ENCODE assay signal across 14 cellular contexts in genomic region chr3:185912512-185912911, GRCh38. TPM values are rescaled to one million over a fixed set of nuclear protein-coding genes. Genes with fewer than 3 reads are reported as not detected.
A peak's percentile ranks its signal among the peaks of the same experiment; 100 is the strongest.
DNase-seq lines count a peak whose midpoint lies in the region; ATAC-seq and TF ChIP-seq lines count a peak whose summit lies in the region.
"Had no signal": no experiment of that assay in that cellular context is flagged by ENCODE, and none has a peak within 500 bp of the region (broad histone marks: within the 10 kb centered on the region; RNA-seq: fewer than 3 reads in every experiment).

No MANE protein-coding gene starts in this region.

- H3K27ac ChIP-seq in HEK293 (ENCODE audit: extremely low read depth, low read depth, low read length), result no peak overlapping the region
- H3K27ac ChIP-seq: BLaER1, SJCRH30 had no signal

- no peaks in the 10 kb centered on the region for H3K9me3 ChIP-seq in HEK293 (ENCODE audit: control insufficient read depth, insufficient read depth, low read depth, low read length)
- H3K9me3 ChIP-seq: BLaER1, SJCRH30 had no signal

- no peak overlapping the region for H3K4me3 Mint-ChIP-seq in central memory CD8-positive, alpha-beta T cell
- H3K4me3 Mint-ChIP-seq in progenitor cell of endocrine pancreas (ENCODE audit: low read depth), result no peak overlapping the region

- peak; percentile 57 for DNase-seq in activated CD8-positive, alpha-beta memory T cell treated with anti-CD3 and anti-CD28 coated beads, Interleukin-2, amount 50 U/mL, for 48 hours
- no peak for DNase-seq in activated CD8-positive, alpha-beta memory T cell treated with anti-CD3 and anti-CD28 coated beads, Interleukin-2, amount 50 U/mL, for 4 hours
- DNase-seq in central memory CD8-positive, alpha-beta T cell (ENCODE audit: low spot score in 2 of 2), result no peak
- DNase-seq in progenitor cell of endocrine pancreas (ENCODE audit: low spot score, unreplicated experiment) (no peak), glomerular visceral epithelial cell (ENCODE audit: extremely low spot score) (no peak), SHP77 (lab: John Stamatoyannopoulos, UW) (no peak)
- DNase-seq: IMR-90, NCI-H187 treated with DMSO at 0.1 percent for 48 hours, NCI-H2171, NCI-H748 treated with DMSO at 0.1 percent for 48 hours had no signal

- H3K27me3 Mint-ChIP-seq in central memory CD8-positive, alpha-beta T cell, result no peaks in the 10 kb centered on the region
- H3K27me3 Mint-ChIP-seq in progenitor cell of endocrine pancreas, result no peaks in the 10 kb centered on the region

- no peaks in the 10 kb centered on the region for H3K9me3 Mint-ChIP-seq in central memory CD8-positive, alpha-beta T cell
- H3K9me3 Mint-ChIP-seq in progenitor cell of endocrine pancreas (ENCODE audit: low read depth), result no peaks in the 10 kb centered on the region

- CTCF ChIA-PET in HEK293 (lab: Yijun Ruan, JAX), result interaction anchor here (0.6 to 2.0 kb wide), 6 partner anchors 26 to 252 kb away, joined by 3 to 10 read pairs (median 4); no protein-coding TSS in a partner anchor

- peaks cover 54% of the 10 kb centered on the region for H3K36me3 Mint-ChIP-seq in central memory CD8-positive, alpha-beta T cell (ENCODE audit: insufficient read depth)
- H3K36me3 Mint-ChIP-seq in progenitor cell of endocrine pancreas (ENCODE audit: insufficient read depth), result peaks cover 18% of the 10 kb centered on the region

- H3K4me1 Mint-ChIP-seq in central memory CD8-positive, alpha-beta T cell, result peaks cover 29% of the 10 kb centered on the region
- H3K4me1 Mint-ChIP-seq in progenitor cell of endocrine pancreas (ENCODE audit: low read depth), result no peaks in the 10 kb centered on the region

- TF ChIP-seq CTCF in HEK293 (tag by site-specific recombination; IDR thresholded peaks at IDR 0.05) (no peak), progenitor cell of endocrine pancreas (IDR thresholded peaks at IDR 0.05; ENCODE audit: unreplicated experiment) (no peak)

- peaks cover 10 to 47% of the 10 kb centered on the region in 2 experiments for H3K36me3 ChIP-seq in HEK293 (ENCODE audit: control insufficient read depth in 2 of 2, insufficient read depth in 1 of 2, low read length in 2 of 2)

- ATAC-seq in central memory CD8-positive, alpha-beta T cell (replicated peaks; ENCODE audit: extremely low read depth, poor library complexity, severe bottlenecking), result no peak
- ATAC-seq in HG02588 (IDR thresholded peaks at IDR 0.05; ENCODE audit: unreplicated experiment), result no peak

- no peak overlapping the region for H3K4me3 ChIP-seq in HEK293 (ENCODE audit: low read depth, low read length)
- H3K4me3 ChIP-seq: BLaER1, SJCRH30 had no signal

- peak overlapping the region; percentile 51 for H3K27ac Mint-ChIP-seq in central memory CD8-positive, alpha-beta T cell (ENCODE audit: low read depth)
- H3K27ac Mint-ChIP-seq in progenitor cell of endocrine pancreas, result peak overlapping the region; percentile 20

- POLR2A ChIA-PET in HEK293 (lab: Yijun Ruan, JAX), result interaction anchor here (0.6 to 1.2 kb wide), 3 partner anchors 12 to 1310 kb away, joined by 3 read pairs; no protein-coding TSS in a partner anchor

- no peaks in the 10 kb centered on the region for H3K4me1 ChIP-seq in HEK293 (ENCODE audit: control insufficient read depth, insufficient read depth, low read length)
- H3K4me1 ChIP-seq: BLaER1, SJCRH30 had no signal

TF ChIP-seq in HEK293, 187 proteins besides CTCF, POLR2A, EP300 and RAD21:
- TF ChIP-seq KLF10 (tag by site-specific recombination; IDR thresholded peaks at IDR 0.05) (no peak), SCRT1 (tag by site-specific recombination; IDR thresholded peaks at IDR 0.05; ENCODE audit: borderline replicate concordance) (peak; percentile 27; the same call in 1 of the 2 replicates), BCL11A (tag by site-specific recombination; IDR thresholded peaks at IDR 0.05; ENCODE audit: low read depth) (0 out of 2 replicates have a peak, but pooled peaks have one; percentile 19), ZNF664 (tag by site-specific recombination; IDR thresholded peaks at IDR 0.05) (peak; percentile 41)

RNA-seq across cellular contexts. Expression of gene TRA2B, which starts 25.3 kb away (rescaled TPM):
- total RNA-seq in progenitor cell of endocrine pancreas, result 205 and 230 TPM in 2 replicates
